In the genomic region with DNA sequence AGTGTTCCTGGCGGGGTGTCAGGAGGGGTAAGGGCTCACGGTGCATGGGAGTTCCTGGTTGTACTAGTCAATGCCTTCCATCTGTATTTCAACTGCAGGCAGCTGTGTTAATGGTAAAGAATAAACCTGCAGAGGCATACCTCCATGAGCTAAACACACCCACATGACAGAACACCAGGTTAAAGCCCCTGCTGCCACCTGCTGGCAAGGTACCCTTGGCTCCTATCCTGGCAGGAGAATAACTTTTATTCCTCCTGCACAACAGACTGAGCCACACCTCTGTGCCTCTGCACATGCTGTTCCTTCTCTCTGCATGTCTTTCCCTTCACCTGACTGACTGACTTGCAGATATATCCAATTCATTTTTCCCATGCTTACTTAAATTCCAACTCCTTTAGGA, we compare ENCODE assay signal across 1 cellular context.
TF ChIP-seq lines count a peak whose summit lies in the region.

No MANE protein-coding gene starts in this region.

TF ChIP-seq in H1, 55 proteins besides CTCF, POLR2A, EP300 and RAD21:
- TF ChIP-seq TAF1 (IDR thresholded peaks at IDR 0.05; ENCODE audit: low read depth, low read length) (no peak), SUZ12 (IDR thresholded peaks at IDR 0.05; ENCODE audit: low read length) (no peak), CBX5 (IDR thresholded peaks at IDR 0.05; ENCODE audit: low read depth, low read length) (no peak), CBX8 (IDR thresholded peaks at IDR 0.05; ENCODE audit: borderline replicate concordance, low read depth, low read length) (no peak), NANOG (IDR thresholded peaks at IDR 0.05; ENCODE audit: insufficient read depth, low read depth, low read length, poor library complexity, severe bottlenecking) (no peak), ASH2L (IDR thresholded peaks at IDR 0.05; ENCODE audit: low read length) (no peak), TCF12 (IDR thresholded peaks at IDR 0.05; ENCODE audit: low read depth, low read length) (no peak), YY1 (IDR thresholded peaks at IDR 0.05; ENCODE audit: low read depth, low read length) (no peak), KDM5A (IDR thresholded peaks at IDR 0.05; ENCODE audit: low read length) (no peak), FOSL1 (IDR thresholded peaks at IDR 0.05; ENCODE audit: insufficient read depth, low read depth, low read length) (no peak), RFX5 (IDR thresholded peaks at IDR 0.05; ENCODE audit: borderline replicate concordance, low read depth, low read length) (no peak), CHD2 (IDR thresholded peaks at IDR 0.05; ENCODE audit: low read length) (no peak), PHF8 (conservative IDR thresholded peaks at IDR 0.05; ENCODE audit: low read depth, low read length) (no peak)
- TF ChIP-seq, protein P1, sequence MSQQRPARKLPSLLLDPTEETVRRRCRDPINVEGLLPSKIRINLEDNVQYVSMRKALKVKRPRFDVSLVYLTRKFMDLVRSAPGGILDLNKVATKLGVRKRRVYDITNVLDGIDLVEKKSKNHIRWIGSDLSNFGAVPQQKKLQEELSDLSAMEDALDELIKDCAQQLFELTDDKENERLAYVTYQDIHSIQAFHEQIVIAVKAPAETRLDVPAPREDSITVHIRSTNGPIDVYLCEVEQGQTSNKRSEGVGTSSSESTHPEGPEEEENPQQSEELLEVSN (IDR thresholded peaks at IDR 0.05): no peak
